Comparison of ENCODE assay signal across 14 cellular contexts in the genomic region with DNA sequence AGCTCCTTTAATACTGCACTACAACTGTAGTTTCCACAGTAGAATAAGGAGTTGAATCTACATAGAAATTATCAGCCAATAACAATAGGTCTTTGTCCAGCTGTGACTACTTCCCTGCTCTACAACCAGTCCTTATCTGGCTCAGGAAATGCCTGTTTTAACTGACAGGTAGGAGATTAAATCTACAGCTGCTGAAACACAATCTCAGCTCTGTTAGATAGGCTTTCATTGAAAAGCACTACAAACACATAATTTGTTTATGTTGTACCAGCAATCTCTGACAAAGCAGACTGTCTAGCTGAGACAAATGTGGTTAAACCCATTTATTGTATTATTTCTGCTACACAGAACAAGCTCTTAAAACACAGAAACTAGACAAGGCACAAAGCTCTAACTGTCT.
A peak's percentile ranks its signal among the peaks of the same experiment; 100 is the strongest.
DNase-seq lines count a peak whose midpoint lies in the region; ATAC-seq, FAIRE-seq and TF ChIP-seq lines count a peak whose summit lies in the region.
"Had no signal": no experiment of that assay in that cellular context is flagged by ENCODE, and none has a peak within 500 bp of the region (broad histone marks: within the 10 kb centered on the region; RNA-seq: fewer than 3 reads in every experiment).

No MANE protein-coding gene starts in this region.

- no peak overlapping the region for H3K4me2 ChIP-seq in SK-N-SH

- H3K36me3 ChIP-seq in HEK293 (ENCODE audit: control insufficient read depth in 2 of 2, insufficient read depth in 1 of 2, low read length in 2 of 2) (no peaks in the 10 kb centered on the region), SK-N-SH (replicated peaks in 1 of 2; ENCODE audit: control insufficient read depth in 1 of 2, insufficient read depth in 2 of 2, low read length in 1 of 2) (no peaks in the 10 kb centered on the region)
- H3K36me3 ChIP-seq: stomach had no signal

- peak in 1 of 2 experiments; percentile 85; a peak in 2 of 4 replicates for TF ChIP-seq EP300 in SK-N-SH (IDR thresholded peaks at IDR 0.05; ENCODE audit: borderline replicate concordance in 1 of 2, low read depth in 1 of 2, low read length in 1 of 2)

- peak; percentile 84 for ATAC-seq in left colon
- ATAC-seq: activated T-cell treated with anti-CD3 and anti-CD28 coated beads, Interleukin-2, amount 50 U/mL, for 4 hours; HCT116 had no signal

- no peaks in the 10 kb centered on the region for H3K9me2 ChIP-seq in SK-N-SH

- DNase-seq in NCI-H2029 (lab: John Stamatoyannopoulos, UW) (peak; percentile 43), SK-N-SH (peak; percentile 36), left colon (no peak), kidney glomerular epithelial cell (lab: John Stamatoyannopoulos, UW) (no peak), frontal cortex (ENCODE audit: low spot score in 2 of 2) (no peak), RPMI8226 (no peak)
- no peak for DNase-seq in stimulated activated CD4-positive, alpha-beta T cell treated with anti-CD3 and anti-CD28 coated beads, Interleukin-12 subunit alpha, Interleukin-12 subunit beta, amount 100 ng/mL, for 4 hours
- DNase-seq: activated B cell treated with CpG ODN at 0.5 μM for 24 hours; activated T-cell treated with anti-CD3 and anti-CD28 coated beads, Interleukin-2, amount 50 U/mL, for 4 hours; EL; hypothalamus; stomach had no signal

- H4K20me1 ChIP-seq in SK-N-SH (ENCODE audit: insufficient read depth), result no peaks in the 10 kb centered on the region

- no peak overlapping the region for H3K9ac ChIP-seq in SK-N-SH

- POLR2A ChIA-PET in HEK293 (lab: Yijun Ruan, JAX) (interaction anchor here (1.3 kb wide), 1 partner anchor 479 kb away, joined by 3 read pairs; no protein-coding TSS in a partner anchor), SK-N-SH (lab: Yijun Ruan, JAX) (no interaction called here)

- no peaks in the 10 kb centered on the region for H3K9me3 ChIP-seq in HEK293 (ENCODE audit: control insufficient read depth, insufficient read depth, low read depth, low read length)
- no peaks in the 10 kb centered on the region for H3K9me3 ChIP-seq in SK-N-SH
- H3K9me3 ChIP-seq: stomach had no signal

- H3K4me3 ChIP-seq in HEK293 (ENCODE audit: low read depth, low read length) (no peak overlapping the region), SK-N-SH (ENCODE audit: low read depth in 2 of 2, low read length in 1 of 2) (no peak overlapping the region)
- H3K4me3 ChIP-seq: stomach had no signal

- no peaks in the 10 kb centered on the region for H3F3A ChIP-seq in SK-N-SH (replicated peaks; ENCODE audit: insufficient read depth)

- no peaks in the 10 kb centered on the region for H3K79me2 ChIP-seq in SK-N-SH (ENCODE audit: insufficient read depth)

- peak overlapping the region; percentile 34; the same call in 1 of the 2 replicates for H3K27ac ChIP-seq in HEK293 (ENCODE audit: extremely low read depth, low read depth, low read length)
- peak overlapping the region in 1 of 2 experiments; percentile 89; a peak in 2 of 4 replicates for H3K27ac ChIP-seq in SK-N-SH (ENCODE audit: low read depth in 2 of 2, low read length in 1 of 2)
- H3K27ac ChIP-seq: stomach had no signal

- no peaks in the 10 kb centered on the region for H3K27me3 ChIP-seq in SK-N-SH (ENCODE audit: insufficient read depth)
- H3K27me3 ChIP-seq: stomach had no signal

- no peak overlapping the region for H2AFZ ChIP-seq in SK-N-SH (ENCODE audit: low read depth)

- TF ChIP-seq RAD21 in SK-N-SH (IDR thresholded peaks at IDR 0.05; ENCODE audit: low read length), result peak; percentile 20; the same call in 1 of the 2 replicates

- no peak for FAIRE-seq in frontal cortex (lab: Jason Lieb, UNC)

- CTCF ChIA-PET in HEK293 (lab: Yijun Ruan, JAX) (interaction anchor here (0.7 kb wide), 1 partner anchor 124 kb away, joined by 3 read pairs; no protein-coding TSS in a partner anchor), SK-N-SH (lab: Yijun Ruan, JAX) (interaction anchor here (0.6 to 1.2 kb wide), 3 partner anchors 52 to 1463 kb away, joined by 3 to 4 read pairs (median 3); no protein-coding TSS in a partner anchor)

- TF ChIP-seq CTCF in HEK293 (tag by site-specific recombination; IDR thresholded peaks at IDR 0.05) (no peak), SK-N-SH (IDR thresholded peaks at IDR 0.05) (no peak)

- H3K4me1 ChIP-seq in HEK293 (ENCODE audit: control insufficient read depth, insufficient read depth, low read length) (peaks cover 6% of the 10 kb centered on the region; the same call in 1 of the 2 replicates), SK-N-SH (ENCODE audit: control insufficient read depth in 1 of 2, insufficient read depth in 2 of 2, low read depth in 1 of 2, low read length in 1 of 2) (no peaks in the 10 kb centered on the region; a peak in 1 of 4 replicates)

- intact Hi-C loops in left colon (cut with DNase I, micrococcal nuclease), result no loop called here

TF ChIP-seq in HEK293, 187 proteins besides CTCF, POLR2A, EP300 and RAD21 (continues in another document):
- TF ChIP-seq, protein P1, sequence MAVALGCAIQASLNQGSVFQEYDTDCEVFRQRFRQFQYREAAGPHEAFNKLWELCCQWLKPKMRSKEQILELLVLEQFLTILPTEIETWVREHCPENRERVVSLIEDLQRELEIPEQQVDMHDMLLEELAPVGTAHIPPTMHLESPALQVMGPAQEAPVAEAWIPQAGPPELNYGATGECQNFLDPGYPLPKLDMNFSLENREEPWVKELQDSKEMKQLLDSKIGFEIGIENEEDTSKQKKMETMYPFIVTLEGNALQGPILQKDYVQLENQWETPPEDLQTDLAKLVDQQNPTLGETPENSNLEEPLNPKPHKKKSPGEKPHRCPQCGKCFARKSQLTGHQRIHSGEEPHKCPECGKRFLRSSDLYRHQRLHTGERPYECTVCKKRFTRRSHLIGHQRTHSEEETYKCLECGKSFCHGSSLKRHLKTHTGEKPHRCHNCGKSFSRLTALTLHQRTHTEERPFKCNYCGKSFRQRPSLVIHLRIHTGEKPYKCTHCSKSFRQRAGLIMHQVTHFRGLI (tag by site-specific recombination; IDR thresholded peaks at IDR 0.05), result no peak
- 0 out of 2 replicates have a peak, but pooled peaks have one; percentile 44 for TF ChIP-seq GLI2 (tag by site-specific recombination; IDR thresholded peaks at IDR 0.05; ENCODE audit: borderline replicate concordance, low read depth)
- no peak for TF ChIP-seq ZNF132 (tag by site-specific recombination; IDR thresholded peaks at IDR 0.05; ENCODE audit: borderline replicate concordance)
- TF ChIP-seq ZBTB8A (tag by site-specific recombination; IDR thresholded peaks at IDR 0.05), result no peak
- TF ChIP-seq, protein P2, sequence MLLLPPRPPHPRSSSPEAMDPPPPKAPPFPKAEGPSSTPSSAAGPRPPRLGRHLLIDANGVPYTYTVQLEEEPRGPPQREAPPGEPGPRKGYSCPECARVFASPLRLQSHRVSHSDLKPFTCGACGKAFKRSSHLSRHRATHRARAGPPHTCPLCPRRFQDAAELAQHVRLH (tag by site-specific recombination; IDR thresholded peaks at IDR 0.05), result no peak
- TF ChIP-seq, protein P3, sequence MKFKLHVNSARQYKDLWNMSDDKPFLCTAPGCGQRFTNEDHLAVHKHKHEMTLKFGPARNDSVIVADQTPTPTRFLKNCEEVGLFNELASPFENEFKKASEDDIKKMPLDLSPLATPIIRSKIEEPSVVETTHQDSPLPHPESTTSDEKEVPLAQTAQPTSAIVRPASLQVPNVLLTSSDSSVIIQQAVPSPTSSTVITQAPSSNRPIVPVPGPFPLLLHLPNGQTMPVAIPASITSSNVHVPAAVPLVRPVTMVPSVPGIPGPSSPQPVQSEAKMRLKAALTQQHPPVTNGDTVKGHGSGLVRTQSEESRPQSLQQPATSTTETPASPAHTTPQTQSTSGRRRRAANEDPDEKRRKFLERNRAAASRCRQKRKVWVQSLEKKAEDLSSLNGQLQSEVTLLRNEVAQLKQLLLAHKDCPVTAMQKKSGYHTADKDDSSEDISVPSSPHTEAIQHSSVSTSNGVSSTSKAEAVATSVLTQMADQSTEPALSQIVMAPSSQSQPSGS (tag by site-specific recombination; IDR thresholded peaks at IDR 0.05; ENCODE audit: low read depth), result no peak

TF ChIP-seq in SK-N-SH, 30 proteins besides CTCF, POLR2A, EP300 and RAD21 (continues in another document):
- TF ChIP-seq, protein P4, sequence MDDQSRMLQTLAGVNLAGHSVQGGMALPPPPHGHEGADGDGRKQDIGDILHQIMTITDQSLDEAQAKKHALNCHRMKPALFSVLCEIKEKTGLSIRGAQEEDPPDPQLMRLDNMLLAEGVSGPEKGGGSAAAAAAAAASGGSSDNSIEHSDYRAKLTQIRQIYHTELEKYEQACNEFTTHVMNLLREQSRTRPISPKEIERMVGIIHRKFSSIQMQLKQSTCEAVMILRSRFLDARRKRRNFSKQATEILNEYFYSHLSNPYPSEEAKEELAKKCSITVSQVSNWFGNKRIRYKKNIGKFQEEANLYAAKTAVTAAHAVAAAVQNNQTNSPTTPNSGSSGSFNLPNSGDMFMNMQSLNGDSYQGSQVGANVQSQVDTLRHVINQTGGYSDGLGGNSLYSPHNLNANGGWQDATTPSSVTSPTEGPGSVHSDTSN (IDR thresholded peaks at IDR 0.05), result no peak
- TF ChIP-seq RFX5 (IDR thresholded peaks at IDR 0.05; ENCODE audit: low read length) (no peak), TAF1 (IDR thresholded peaks at IDR 0.05; ENCODE audit: borderline replicate concordance, low read depth, low read length) (no peak), GATA2 (CRISPR knock-in tag; IDR thresholded peaks at IDR 0.05) (peak; percentile 97), TEAD4 (IDR thresholded peaks at IDR 0.05; ENCODE audit: borderline replicate concordance, insufficient read depth) (peak; percentile 16; the same call in 1 of the 2 replicates), FOXJ3 (CRISPR knock-in tag; IDR thresholded peaks at IDR 0.05) (peak; percentile 83), ELF1 (IDR thresholded peaks at IDR 0.05) (no peak), CHD2 (IDR thresholded peaks at IDR 0.05; ENCODE audit: low read length, partially characterized antibody) (peak; percentile 45)
- TF ChIP-seq, protein P5, sequence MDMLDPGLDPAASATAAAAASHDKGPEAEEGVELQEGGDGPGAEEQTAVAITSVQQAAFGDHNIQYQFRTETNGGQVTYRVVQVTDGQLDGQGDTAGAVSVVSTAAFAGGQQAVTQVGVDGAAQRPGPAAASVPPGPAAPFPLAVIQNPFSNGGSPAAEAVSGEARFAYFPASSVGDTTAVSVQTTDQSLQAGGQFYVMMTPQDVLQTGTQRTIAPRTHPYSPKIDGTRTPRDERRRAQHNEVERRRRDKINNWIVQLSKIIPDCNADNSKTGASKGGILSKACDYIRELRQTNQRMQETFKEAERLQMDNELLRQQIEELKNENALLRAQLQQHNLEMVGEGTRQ (IDR thresholded peaks at IDR 0.05; ENCODE audit: borderline replicate concordance, low read depth, low read length), result no peak

Comparison
In these comparisons a context has a peak if more than half of its experiments do, and no peak if none do; other contexts are left out.
1. DNase-seq: peak in NCI-H2029 (single experiment) and SK-N-SH (single experiment); none in left colon (0 of 2), stimulated activated CD4-positive, alpha-beta T cell treated with anti-CD3 and anti-CD28 coated beads, Interleukin-12 subunit alpha, Interleukin-12 subunit beta, amount 100 ng/mL, for 4 hours (single experiment), kidney glomerular epithelial cell (single experiment), frontal cortex (0 of 2) and RPMI8226 (single experiment).